Comparison of ENCODE assay signal across 21 cellular contexts in genomic region chr2:174571669-174572323, GRCh38. TPM values are rescaled to one million over a fixed set of nuclear protein-coding genes. Genes with fewer than 3 reads are reported as not detected.
DNase-seq lines count a peak whose midpoint lies in the region; ATAC-seq and TF ChIP-seq lines count a peak whose summit lies in the region.
"Had no signal": no experiment of that assay in that cellular context is flagged by ENCODE, and none has a peak within 500 bp of the region (broad histone marks: within the 10 kb centered on the region; RNA-seq: fewer than 3 reads in every experiment).

No MANE protein-coding gene starts in this region.

- CTCF ChIA-PET in CD8-positive, alpha-beta T cell (lab: Charles Lee): interaction anchor here (1.0 to 16.6 kb wide), 6 partner anchors 7 to 115 kb away, joined by 3 to 289 read pairs (median 16); partner anchors contain the start of genes GPR155 and WIPF1
- CTCF ChIA-PET in T-cell (lab: Charles Lee): interaction anchor here (0.7 to 16.0 kb wide), 3 partner anchors 28 to 115 kb away, joined by 3 to 298 read pairs (median 11); partner anchors contain the start of gene WIPF1 (in 1 of the 2)

- no peak for TF ChIP-seq CTCF in CD8-positive, alpha-beta T cell (IDR thresholded peaks at IDR 0.05)

- H3K36me3 Mint-ChIP-seq in CD8-positive, alpha-beta T cell: peaks cover 96% of the 10 kb centered on the region
- H3K36me3 Mint-ChIP-seq in T-cell: peaks cover 72% of the 10 kb centered on the region
- peaks cover 100% of the 10 kb centered on the region for H3K36me3 Mint-ChIP-seq in stimulated activated effector memory CD8-positive, alpha-beta T cell treated with anti-CD3 and anti-CD28 coated beads, Interleukin-12 subunit alpha, Interleukin-12 subunit beta, amount 100 ng/mL, for 72 hours

- peaks cover 68% of the 10 kb centered on the region for H3K4me1 Mint-ChIP-seq in CD8-positive, alpha-beta T cell (ENCODE audit: low read depth)
- H3K4me1 Mint-ChIP-seq in T-cell: peaks cover 60 to 70% (median 63%) of the 10 kb centered on the region in 3 donors
- peaks cover 75% of the 10 kb centered on the region for H3K4me1 Mint-ChIP-seq in stimulated activated effector memory CD8-positive, alpha-beta T cell treated with anti-CD3 and anti-CD28 coated beads, Interleukin-12 subunit alpha, Interleukin-12 subunit beta, amount 100 ng/mL, for 72 hours
- H3K4me1 Mint-ChIP-seq: WTC11 had no signal

- intact Hi-C loops in CD8-positive, alpha-beta T cell (cut with DNase I, micrococcal nuclease): loop anchor here in 1 of 2 experiments (2.0 kb wide), 1 partner anchor 17 kb away; no protein-coding TSS in a partner anchor

- H3K4me1 ChIP-seq in CD8-positive, alpha-beta T cell (ENCODE audit: insufficient read depth, low read length): peaks cover 39% of the 10 kb centered on the region
- H3K4me1 ChIP-seq in effector memory CD4-positive, alpha-beta T cell (ENCODE audit: control insufficient read depth, insufficient read depth, low read length, poor library complexity, severe bottlenecking): no peaks in the 10 kb centered on the region

- no peaks in the 10 kb centered on the region for H3K27me3 Mint-ChIP-seq in CD8-positive, alpha-beta T cell (ENCODE audit: low read depth)
- no peaks in the 10 kb centered on the region for H3K27me3 Mint-ChIP-seq in T-cell

- H3K4me3 Mint-ChIP-seq in CD8-positive, alpha-beta T cell: no peak overlapping the region
- no peak overlapping the region for H3K4me3 Mint-ChIP-seq in T-cell
- H3K4me3 Mint-ChIP-seq in stimulated activated effector memory CD8-positive, alpha-beta T cell treated with anti-CD3 and anti-CD28 coated beads, Interleukin-12 subunit alpha, Interleukin-12 subunit beta, amount 100 ng/mL, for 72 hours: peak overlapping the region; percentile 18
- H3K4me3 Mint-ChIP-seq: WTC11 had no signal

- no peak for ATAC-seq in CD8-positive, alpha-beta T cell
- ATAC-seq in T-cell (replicated peaks in 1 of 4) (no peak), HG02852 (IDR thresholded peaks at IDR 0.05; ENCODE audit: unreplicated experiment) (no peak), GM18511 (IDR thresholded peaks at IDR 0.05; ENCODE audit: unreplicated experiment) (no peak), HG02642 (IDR thresholded peaks at IDR 0.05; ENCODE audit: poor library complexity, unreplicated experiment) (no peak)
- no peak for ATAC-seq in stimulated activated effector memory CD8-positive, alpha-beta T cell treated with anti-CD3 and anti-CD28 coated beads, Interleukin-12 subunit alpha, Interleukin-12 subunit beta, amount 100 ng/mL, for 72 hours
- ATAC-seq: WTC11 had no signal

- H3K9me3 Mint-ChIP-seq in CD8-positive, alpha-beta T cell: no peaks in the 10 kb centered on the region
- no peaks in the 10 kb centered on the region for H3K9me3 Mint-ChIP-seq in T-cell
- H3K9me3 Mint-ChIP-seq in stimulated activated effector memory CD8-positive, alpha-beta T cell treated with anti-CD3 and anti-CD28 coated beads, Interleukin-12 subunit alpha, Interleukin-12 subunit beta, amount 100 ng/mL, for 72 hours: no peaks in the 10 kb centered on the region
- H3K9me3 Mint-ChIP-seq: WTC11 had no signal

- POLR2A ChIA-PET in CD8-positive, alpha-beta T cell (lab: Charles Lee): interaction anchor here (1.0 kb wide), 2 partner anchors 22 to 34 kb away, joined by 3 read pairs; no protein-coding TSS in a partner anchor
- POLR2A ChIA-PET in T-cell (lab: Charles Lee): interaction anchor here in 1 of 2 donors (0.5 kb wide), 1 partner anchor 78 kb away, joined by 4 read pairs; no protein-coding TSS in a partner anchor

- H3K4me3 ChIP-seq in CD8-positive, alpha-beta T cell (ENCODE audit: low read depth, low read length): no peak overlapping the region
- H3K4me3 ChIP-seq in effector memory CD4-positive, alpha-beta T cell (ENCODE audit: insufficient read depth, low read depth, low read length, poor library complexity, severe bottlenecking): no peak overlapping the region
- H3K4me3 ChIP-seq: esophagus muscularis mucosa, left ventricle myocardium inferior, ovary, sigmoid colon, vagina had no signal

- H3K27me3 ChIP-seq in CD8-positive, alpha-beta T cell (ENCODE audit: insufficient read depth, low read length): no peaks in the 10 kb centered on the region
- H3K27me3 ChIP-seq in effector memory CD4-positive, alpha-beta T cell (replicated peaks; ENCODE audit: control insufficient read depth, insufficient read depth, low read length, poor library complexity, severe bottlenecking): no peaks in the 10 kb centered on the region
- H3K27me3 ChIP-seq: esophagus muscularis mucosa, ovary, sigmoid colon, vagina had no signal

- H3K27ac Mint-ChIP-seq in CD8-positive, alpha-beta T cell: peak overlapping the region; percentile 81
- peak overlapping the region; percentile 55 to 66 for H3K27ac Mint-ChIP-seq in T-cell
- H3K27ac Mint-ChIP-seq in stimulated activated effector memory CD8-positive, alpha-beta T cell treated with anti-CD3 and anti-CD28 coated beads, Interleukin-12 subunit alpha, Interleukin-12 subunit beta, amount 100 ng/mL, for 72 hours: peak overlapping the region; percentile 94
- H3K27ac Mint-ChIP-seq: WTC11 had no signal

- H3K9me3 ChIP-seq in CD8-positive, alpha-beta T cell (ENCODE audit: low read length): no peaks in the 10 kb centered on the region
- no peaks in the 10 kb centered on the region for H3K9me3 ChIP-seq in effector memory CD4-positive, alpha-beta T cell (ENCODE audit: control insufficient read depth, low read length)
- H3K9me3 ChIP-seq: esophagus muscularis mucosa, left ventricle myocardium inferior, ovary, sigmoid colon, vagina had no signal

- no peak for DNase-seq in CD8-positive, alpha-beta T cell
- DNase-seq in T-cell: no peak
- no peak for DNase-seq in effector memory CD4-positive, alpha-beta T cell
- DNase-seq in stimulated activated effector memory CD8-positive, alpha-beta T cell treated with anti-CD3 and anti-CD28 coated beads, Interleukin-12 subunit alpha, Interleukin-12 subunit beta, amount 100 ng/mL, for 72 hours (ENCODE audit: low spot score in 2 of 2): peak in 1 of 2 donors; percentile 48
- DNase-seq: activated CD8-positive, alpha-beta memory T cell treated with anti-CD3 and anti-CD28 coated beads, Interleukin-2, amount 50 U/mL, for 4 hours; AML-193; KG1; left ventricle myocardium inferior; NCI-H1092 treated with DMSO at 0.1 percent for 48 hours; NCI-H69; OCI-M1; ovary; SIG-M5; sigmoid colon had no signal

- H3K36me3 ChIP-seq in CD8-positive, alpha-beta T cell (ENCODE audit: insufficient read depth, low read length): peaks cover 87% of the 10 kb centered on the region
- peaks cover 82% of the 10 kb centered on the region for H3K36me3 ChIP-seq in effector memory CD4-positive, alpha-beta T cell (ENCODE audit: control insufficient read depth, insufficient read depth, low read length)
- H3K36me3 ChIP-seq: ovary had no signal

- no peak overlapping the region for H3K27ac ChIP-seq in CD8-positive, alpha-beta T cell (ENCODE audit: low read depth, low read length)
- peak overlapping the region; percentile 20 for H3K27ac ChIP-seq in effector memory CD4-positive, alpha-beta T cell (ENCODE audit: insufficient read depth, low read length, poor library complexity, severe bottlenecking)
- H3K27ac ChIP-seq: esophagus muscularis mucosa, left ventricle myocardium inferior, ovary, sigmoid colon, vagina had no signal

RNA-seq across cellular contexts. Expression of gene WIPF1, which starts 25.8 kb away (rescaled TPM):
- total RNA-seq in CD8-positive, alpha-beta T cell: 100 to 1,000 TPM; 275 to 282 TPM
- 100 to 1,000 TPM; 349 to 412 (median 372) TPM for total RNA-seq in T-cell
- total RNA-seq: G401 had no signal
